In the genomic region with DNA sequence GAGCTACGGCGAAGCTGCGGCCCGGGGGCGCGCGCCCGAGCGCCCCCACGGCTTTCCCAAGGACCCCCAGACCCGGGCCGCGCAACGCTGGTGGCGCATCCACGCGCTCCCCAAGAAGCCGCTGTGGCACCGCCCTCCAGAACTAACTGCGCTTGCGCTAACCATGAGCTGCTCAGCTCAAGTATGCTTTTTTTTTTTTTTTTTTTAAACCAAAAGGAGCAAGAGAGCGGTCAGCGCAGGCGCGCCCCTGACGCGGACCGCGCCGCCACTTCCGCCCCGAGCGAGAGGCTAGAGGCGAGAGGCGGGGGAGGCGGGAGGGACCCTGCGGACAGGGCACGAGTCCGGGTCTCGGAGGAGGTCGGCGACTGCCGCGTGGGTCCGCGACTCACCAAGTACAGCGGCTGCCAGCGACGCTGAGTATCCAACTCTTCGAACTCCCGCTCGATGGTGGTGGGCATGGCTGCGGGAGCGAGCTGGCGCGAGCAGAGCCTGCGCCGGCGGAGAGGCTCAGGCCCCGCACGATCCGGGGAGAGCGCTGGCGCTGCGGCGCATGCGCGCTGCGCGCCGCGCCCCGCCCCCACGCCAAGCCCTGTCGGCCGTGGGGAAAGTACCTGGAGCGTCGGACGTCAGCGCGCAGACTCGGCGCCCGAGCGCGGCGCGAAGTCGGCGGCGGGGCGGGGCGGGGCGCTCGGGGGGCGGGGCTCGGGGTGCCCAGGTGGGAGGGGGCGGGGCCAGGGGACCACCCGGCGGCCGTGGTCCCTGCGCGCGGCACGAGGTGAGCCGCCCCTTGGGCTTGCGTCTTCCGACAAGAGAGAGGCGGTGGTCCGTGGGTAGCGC, we compare ENCODE assay signal across 8 cellular contexts.
DNase-seq lines count a peak whose midpoint lies in the region; ATAC-seq and TF ChIP-seq lines count a peak whose summit lies in the region.

PTPN2 (minus strand) TSS at position 554 of the 837 bp plus-strand sequence; CDS start at position 458, 96 bp downstream.

- H3K27ac ChIP-seq in caudate nucleus (ENCODE audit: low read depth, low read length), result peak within 1 kb of the TSS; percentile 99

- DNase-seq in AG10803 (ENCODE audit: low read depth), result peak; percentile 95
- peak; percentile 84 for DNase-seq in NCI-H345 treated with DMSO at 0.1 percent for 48 hours (lab: John Stamatoyannopoulos, UW; ENCODE audit: unreplicated experiment)
- peak; percentile 78 to 85 (median 80) for DNase-seq in activated CD4-positive, CD25-positive, alpha-beta regulatory T cell (lab: John Stamatoyannopoulos, UW)
- peak in 60 of 61 donors; percentile 35 to 95 (median 87) for DNase-seq in caudate nucleus (lab: John Stamatoyannopoulos, UW)
- DNase-seq in iris pigment epithelial cell (ENCODE audit: low read depth), result peak; percentile 93
- DNase-seq in stimulated activated CD4-positive, alpha-beta T cell treated with anti-CD3 and anti-CD28 coated beads, Interleukin-12 subunit alpha, Interleukin-12 subunit beta, amount 100 ng/mL, for 24 hours (ENCODE audit: low read depth in 2 of 2), result peak; percentile 76 to 85

- peak within 1 kb of the TSS; percentile 88 for H3K4me3 ChIP-seq in AG10803 (ENCODE audit: low read length)

- TF ChIP-seq CTCF in AG10803 (conservative IDR thresholded peaks at IDR 0.05; ENCODE audit: low read length), result no peak

- peak; percentile 73 for ATAC-seq in GM19035 (IDR thresholded peaks at IDR 0.05; ENCODE audit: unreplicated experiment)
- ATAC-seq in HG03342 (IDR thresholded peaks at IDR 0.05; ENCODE audit: unreplicated experiment), result peak; percentile 63

Comparison
In these comparisons a context has a peak if more than half of its experiments do, and no peak if none do; other contexts are left out.
1. Peak in every context shown above with its lines: DNase-seq, ATAC-seq, H3K4me3 ChIP-seq and H3K27ac ChIP-seq.